21 cellular contexts compared by ENCODE assay signal in the genomic region with DNA sequence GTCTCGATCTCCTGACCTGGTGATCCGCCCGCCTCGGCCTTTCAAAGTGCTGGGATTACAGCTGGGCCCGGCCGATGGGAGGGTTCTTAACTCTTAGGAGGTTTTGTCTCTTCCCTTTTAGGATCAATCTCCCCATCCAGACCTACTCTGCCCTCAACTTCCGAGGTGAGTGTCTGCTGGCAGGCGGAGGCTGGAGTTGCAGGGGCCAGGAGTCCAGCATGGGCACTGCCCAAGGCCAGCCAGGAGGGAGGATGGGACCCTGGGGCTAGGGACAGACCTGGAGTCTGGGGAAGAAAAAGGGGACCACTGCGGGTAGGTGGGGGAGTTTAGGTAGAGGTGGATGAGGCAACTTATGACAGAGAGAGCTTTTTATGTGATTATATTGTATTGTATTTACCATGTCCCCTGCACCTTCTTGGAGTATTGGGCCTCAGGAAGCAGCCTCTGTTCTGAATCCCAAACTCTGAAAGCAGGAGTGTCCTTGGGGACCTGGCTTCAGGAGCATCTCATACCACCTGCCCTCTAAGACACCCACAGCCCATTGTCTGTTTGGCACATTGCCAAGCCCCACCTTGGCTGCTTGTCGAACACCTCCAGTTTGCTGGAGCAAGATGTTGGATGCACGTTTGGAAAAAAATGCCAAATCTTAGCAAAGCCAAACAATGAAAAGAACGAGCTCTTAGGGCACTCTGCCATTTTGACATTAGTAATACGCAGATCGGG. TPM values are rescaled to one million over a fixed set of nuclear protein-coding genes. Genes with fewer than 3 reads are reported as not detected.
DNase-seq lines count a peak whose midpoint lies in the region; ATAC-seq and TF ChIP-seq lines count a peak whose summit lies in the region.
"Had no signal": no experiment of that assay in that cellular context is flagged by ENCODE, and none has a peak within 500 bp of the region (broad histone marks: within the 10 kb centered on the region; RNA-seq: fewer than 3 reads in every experiment).

No MANE protein-coding gene starts in this region.

- TF ChIP-seq CTCF in HFFc6 (IDR thresholded peaks at IDR 0.05), result no peak
- TF ChIP-seq CTCF in esophagus muscularis mucosa (IDR thresholded peaks at IDR 0.05), result no peak
- TF ChIP-seq CTCF in sigmoid colon (IDR thresholded peaks at IDR 0.05), result no peak

- CTCF ChIA-PET in naive thymus-derived CD4-positive, alpha-beta T cell (lab: Charles Lee), result no interaction called here

- intact Hi-C loops in esophagus muscularis mucosa (cut with DNase I), result no loop called here
- intact Hi-C loops in sigmoid colon (cut with DNase I), result no loop called here
- intact Hi-C loops in naive thymus-derived CD4-positive, alpha-beta T cell (cut with micrococcal nuclease), result no loop called here

- H3K9me3 Mint-ChIP-seq in HFFc6, result no peaks in the 10 kb centered on the region
- no peaks in the 10 kb centered on the region for H3K9me3 Mint-ChIP-seq in naive thymus-derived CD4-positive, alpha-beta T cell
- H3K9me3 Mint-ChIP-seq: dendritic cell treated with granulocyte-macrophage colony-stimulating factor and Interleukin-4, amounts not matched to agents 40 ng/mL and 50 ng/mL, for 4 days; neural progenitor cell had no signal

- peaks cover 2 to 41% (median 27%) of the 10 kb centered on the region in 4 donors for H3K4me1 ChIP-seq in esophagus muscularis mucosa
- H3K4me1 ChIP-seq in sigmoid colon, result peaks cover 0 to 34% (median 10%) of the 10 kb centered on the region in 4 donors
- no peaks in the 10 kb centered on the region for H3K4me1 ChIP-seq in naive thymus-derived CD4-positive, alpha-beta T cell (ENCODE audit: control insufficient read depth in 2 of 2, insufficient read depth in 2 of 2, low read length in 2 of 2)
- H3K4me1 ChIP-seq: BE2C had no signal

- H3K9me3 ChIP-seq in esophagus muscularis mucosa (no peaks in the 10 kb centered on the region), sigmoid colon (no peaks in the 10 kb centered on the region)
- no peaks in the 10 kb centered on the region for H3K9me3 ChIP-seq in naive thymus-derived CD4-positive, alpha-beta T cell (ENCODE audit: control insufficient read depth in 2 of 3, low read length in 3 of 3)
- H3K9me3 ChIP-seq: BE2C, upper lobe of left lung had no signal

- H3K27me3 Mint-ChIP-seq in HFFc6 (ENCODE audit: insufficient read depth), result peaks cover 5% of the 10 kb centered on the region
- peaks cover 9 to 47% (median 21%) of the 10 kb centered on the region in 5 donors for H3K27me3 Mint-ChIP-seq in naive thymus-derived CD4-positive, alpha-beta T cell

- peaks cover 0 to 7% (median 0%) of the 10 kb centered on the region in 4 donors for H3K27me3 ChIP-seq in esophagus muscularis mucosa
- peaks cover 0 to 2% (median 0%) of the 10 kb centered on the region in 3 donors for H3K27me3 ChIP-seq in sigmoid colon
- peaks cover 0 to 4% of the 10 kb centered on the region in 2 donors for H3K27me3 ChIP-seq in naive thymus-derived CD4-positive, alpha-beta T cell (ENCODE audit: control insufficient read depth in 2 of 2, insufficient read depth in 2 of 2, low read length in 2 of 2)
- H3K27me3 ChIP-seq: BE2C had no signal

- no peak for ATAC-seq in naive thymus-derived CD4-positive, alpha-beta T cell
- no peak for ATAC-seq in HG03139 (IDR thresholded peaks at IDR 0.05; ENCODE audit: unreplicated experiment)

- WGBS in esophagus muscularis mucosa, result 57% methylated on average over 14 of the region's 14 CpGs
- WGBS in sigmoid colon, 2 donors, result 78 to 80% methylated on average over 14 of the region's 14 CpGs

- H3K36me3 Mint-ChIP-seq in HFFc6 (ENCODE audit: low read depth), result no peaks in the 10 kb centered on the region
- no peaks in the 10 kb centered on the region for H3K36me3 Mint-ChIP-seq in naive thymus-derived CD4-positive, alpha-beta T cell
- H3K36me3 Mint-ChIP-seq: neural progenitor cell had no signal

- peak overlapping the region; percentile 43; the same call in 1 of the 2 replicates for H3K4me3 Mint-ChIP-seq in HFFc6
- H3K4me3 Mint-ChIP-seq in naive thymus-derived CD4-positive, alpha-beta T cell, result no peak overlapping the region
- H3K4me3 Mint-ChIP-seq: dendritic cell treated with granulocyte-macrophage colony-stimulating factor and Interleukin-4, amounts not matched to agents 40 ng/mL and 50 ng/mL, for 4 days; neural progenitor cell had no signal

- no peak for TF ChIP-seq EP300 in esophagus muscularis mucosa (IDR thresholded peaks at IDR 0.05)
- peak in 1 of 4 donors; percentile 8 for TF ChIP-seq EP300 in sigmoid colon (IDR thresholded peaks at IDR 0.05)

- peak overlapping the region; percentile 94 to 99 (median 96) for H3K27ac ChIP-seq in esophagus muscularis mucosa (replicated peaks in 1 of 4)
- peak overlapping the region; percentile 94 to 99 (median 98) for H3K27ac ChIP-seq in sigmoid colon
- H3K27ac ChIP-seq in naive thymus-derived CD4-positive, alpha-beta T cell (ENCODE audit: low read depth, low read length), result no peak overlapping the region
- H3K27ac ChIP-seq: neural progenitor cell, upper lobe of left lung had no signal

- DNase-seq in NCI-H1417 (lab: John Stamatoyannopoulos, UW) (peak in 2 of 3 experiments; percentile 14 to 16), NCI-H1417 treated with DMSO at 0.1 percent for 48 hours (lab: John Stamatoyannopoulos, UW) (no peak), HFFc6 (no peak), esophagus muscularis mucosa (ENCODE audit: extremely low spot score) (no peak), sigmoid colon (peak; percentile 81), HuH-7 (ENCODE audit: low spot score) (no peak)
- no peak for DNase-seq in naive thymus-derived CD4-positive, alpha-beta T cell
- DNase-seq: 8988T; activated effector memory CD4-positive, alpha-beta T cell treated with Interleukin-2 at 50 U/mL for 16 hours; BE2C; COR-L47; mesendoderm; NCI-H1092; stimulated activated CD4-positive, alpha-beta T cell treated with anti-CD3 and anti-CD28 coated beads, Interleukin-1b, Interleukin-23, amount 100 ng/mL, for 48 hours; stimulated activated naive CD4-positive, alpha-beta T cell treated with Interleukin-2 at 50 U/mL for 16 hours had no signal

- H3K4me3 ChIP-seq in esophagus muscularis mucosa, result peak overlapping the region; percentile 71 to 80 (median 77)
- peak overlapping the region; percentile 60 to 93 (median 83) for H3K4me3 ChIP-seq in sigmoid colon
- H3K4me3 ChIP-seq in naive thymus-derived CD4-positive, alpha-beta T cell (ENCODE audit: low read length), result no peak overlapping the region
- H3K4me3 ChIP-seq: neural progenitor cell, upper lobe of left lung had no signal

- H3K4me1 Mint-ChIP-seq in HFFc6 (ENCODE audit: low read depth), result peaks cover 26% of the 10 kb centered on the region
- H3K4me1 Mint-ChIP-seq in naive thymus-derived CD4-positive, alpha-beta T cell, result peaks cover 0 to 5% (median 0%) of the 10 kb centered on the region in 7 donors

- H3K36me3 ChIP-seq in esophagus muscularis mucosa (peaks cover 19 to 74% (median 70%) of the 10 kb centered on the region in 4 donors), sigmoid colon (peaks cover 47 to 76% (median 65%) of the 10 kb centered on the region in 4 donors)
- no peaks in the 10 kb centered on the region for H3K36me3 ChIP-seq in naive thymus-derived CD4-positive, alpha-beta T cell (ENCODE audit: control insufficient read depth in 2 of 3, insufficient read depth in 3 of 3, low read length in 3 of 3)
- H3K36me3 ChIP-seq: BE2C, neural progenitor cell, upper lobe of left lung had no signal

- no peak for TF ChIP-seq POLR2A in esophagus muscularis mucosa (IDR thresholded peaks at IDR 0.05; ENCODE audit: low read depth)
- TF ChIP-seq POLR2A in sigmoid colon (IDR thresholded peaks at IDR 0.05), result no peak

- POLR2A ChIA-PET in naive thymus-derived CD4-positive, alpha-beta T cell (lab: Charles Lee), result no interaction called here

- H3K27ac Mint-ChIP-seq in HFFc6, result peak overlapping the region; percentile 86; the same call in 1 of the 2 replicates
- H3K27ac Mint-ChIP-seq in naive thymus-derived CD4-positive, alpha-beta T cell, result no peak overlapping the region
- H3K27ac Mint-ChIP-seq: dendritic cell treated with granulocyte-macrophage colony-stimulating factor and Interleukin-4, amounts not matched to agents 40 ng/mL and 50 ng/mL, for 4 days; neural progenitor cell had no signal

RNA-seq across cellular contexts. Expression of a gene that starts 5.6 kb away (rescaled TPM):
- total RNA-seq in HFFc6 (2021; fragmentation: NEBNext Ultra II Directional; extraction: Animal tissue kit (Norgen Biotek cat#: 25700)), result under 1 TPM in 5 of 6 experiments, not detected in 1; 0.12 to 0.37 (median 0.19) TPM
- total RNA-seq in esophagus muscularis mucosa (over 10,000 TPM; 19,781 to 23,770 (median 22,752) TPM), sigmoid colon (over 10,000 TPM in 3 of 4 donors, 1,000 to 10,000 TPM in 1; 7,366 to 30,562 (median 13,340) TPM)
- 100 to 1,000 TPM in 2 of 3 donors, 10 to 100 TPM in 1; 35.1 to 264 (median 162) TPM for polyA plus RNA-seq in sigmoid colon
- total RNA-seq in naive thymus-derived CD4-positive, alpha-beta T cell, result 1 to 10 TPM in 1 of 5 experiments, not detected in 4; 1.5 TPM
- polyA plus RNA-seq in naive thymus-derived CD4-positive, alpha-beta T cell, result not detected
- total RNA-seq: bronchial epithelial cell, endothelial cell of umbilical vein had no signal
- polyA plus RNA-seq: endothelial cell of umbilical vein had no signal

RNA-seq across cellular contexts. Expression of a gene that starts 10.8 kb away (rescaled TPM):
- total RNA-seq in HFFc6 (2021; fragmentation: NEBNext Ultra II Directional; extraction: Animal tissue kit (Norgen Biotek cat#: 25700)), result 10 to 100 TPM; 80.9 to 89.5 (median 84.7) TPM
- total RNA-seq in esophagus muscularis mucosa (100 to 1,000 TPM; 115 to 251 (median 180) TPM), sigmoid colon (100 to 1,000 TPM; 123 to 321 (median 194) TPM)
- polyA plus RNA-seq in sigmoid colon, result 10 to 100 TPM in 2 of 3 donors, 1 to 10 TPM in 1; 6.0 to 25.4 (median 13.4) TPM
- 10 to 100 TPM in 4 of 5 experiments, under 1 TPM in 1; 0.41 to 23.2 (median 15.0) TPM for total RNA-seq in naive thymus-derived CD4-positive, alpha-beta T cell
- under 1 TPM; 0.26 to 0.76 TPM for polyA plus RNA-seq in naive thymus-derived CD4-positive, alpha-beta T cell

RNA-seq across cellular contexts. Expression of a gene that starts 36.1 kb away (rescaled TPM):
- total RNA-seq in HFFc6 (2021; fragmentation: NEBNext Ultra II Directional; extraction: Animal tissue kit (Norgen Biotek cat#: 25700)), result 10 to 100 TPM; 46.9 to 59.4 (median 53.0) TPM
- total RNA-seq in esophagus muscularis mucosa (100 to 1,000 TPM in 1 of 4 donors, 10 to 100 TPM in 3; 44.9 to 102 (median 61.6) TPM), sigmoid colon (10 to 100 TPM; 43.2 to 62.8 (median 53.1) TPM)
- 100 to 1,000 TPM; 108 to 137 (median 132) TPM for polyA plus RNA-seq in sigmoid colon
- 100 to 1,000 TPM in 1 of 5 experiments, 10 to 100 TPM in 4; 72.3 to 115 (median 73.9) TPM for total RNA-seq in naive thymus-derived CD4-positive, alpha-beta T cell
- 10 to 100 TPM; 57.5 to 61.2 TPM for polyA plus RNA-seq in naive thymus-derived CD4-positive, alpha-beta T cell

Comparison
In these comparisons a context has a peak if more than half of its experiments do, and no peak if none do; other contexts are left out.
1. DNase-seq: peak in NCI-H1417 (2 of 3) and sigmoid colon (single experiment); none in NCI-H1417 treated with DMSO at 0.1 percent for 48 hours (single experiment), HFFc6 (single experiment), esophagus muscularis mucosa (single experiment), naive thymus-derived CD4-positive, alpha-beta T cell (0 of 9) and HuH-7 (single experiment).
2. RNA of a gene that starts 5.6 kb away (total RNA-seq): 19,781 to 23,770 TPM in esophagus muscularis mucosa and 7,366 to 30,562 TPM in sigmoid colon; 0.12 to 0.37 TPM in HFFc6 and 1.5 TPM in naive thymus-derived CD4-positive, alpha-beta T cell; every median in the first group is over 1,000 times any median in the second.